1 cellular context compared by ENCODE assay signal in the genomic region with DNA sequence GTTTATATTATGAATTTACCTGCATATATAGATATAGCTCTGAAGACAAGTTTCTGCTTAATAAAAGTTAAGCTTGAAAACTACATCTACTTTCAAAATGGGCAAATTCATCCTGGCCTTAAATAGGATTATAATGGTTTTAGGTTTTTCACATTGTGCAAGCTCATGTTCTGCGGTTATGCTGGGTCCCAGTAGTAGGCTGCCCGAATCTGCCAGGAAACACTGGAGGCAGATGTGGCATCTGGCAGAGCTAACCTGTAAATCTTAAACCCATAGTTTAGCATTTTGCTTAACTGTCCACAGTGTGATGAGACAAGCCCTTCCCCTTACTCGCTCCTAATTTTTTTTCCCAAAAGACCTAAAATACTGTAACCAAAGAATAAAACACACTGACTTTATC.
TF ChIP-seq lines count a peak whose summit lies in the region.

No MANE protein-coding gene starts in this region.

TF ChIP-seq in H1, 55 proteins besides CTCF, POLR2A, EP300 and RAD21 (continued from another document):
- no peak for TF ChIP-seq PHF8 (conservative IDR thresholded peaks at IDR 0.05; ENCODE audit: low read depth, low read length)
- TF ChIP-seq BRCA1 (IDR thresholded peaks at IDR 0.05; ENCODE audit: low read depth, low read length) = no peak
- no peak for TF ChIP-seq ZNF274 (IDR thresholded peaks at IDR 0.05; ENCODE audit: borderline replicate concordance, extremely low read depth, low read length)
- TF ChIP-seq TBP (IDR thresholded peaks at IDR 0.05; ENCODE audit: low read depth, low read length) = no peak
- no peak for TF ChIP-seq EGR1 (IDR thresholded peaks at IDR 0.05; ENCODE audit: borderline replicate concordance, low read depth, low read length)
- TF ChIP-seq SIRT6 (IDR thresholded peaks at IDR 0.05; ENCODE audit: low read length) = no peak
